ENCODE assay signal across 21 cellular contexts in the genomic region with DNA sequence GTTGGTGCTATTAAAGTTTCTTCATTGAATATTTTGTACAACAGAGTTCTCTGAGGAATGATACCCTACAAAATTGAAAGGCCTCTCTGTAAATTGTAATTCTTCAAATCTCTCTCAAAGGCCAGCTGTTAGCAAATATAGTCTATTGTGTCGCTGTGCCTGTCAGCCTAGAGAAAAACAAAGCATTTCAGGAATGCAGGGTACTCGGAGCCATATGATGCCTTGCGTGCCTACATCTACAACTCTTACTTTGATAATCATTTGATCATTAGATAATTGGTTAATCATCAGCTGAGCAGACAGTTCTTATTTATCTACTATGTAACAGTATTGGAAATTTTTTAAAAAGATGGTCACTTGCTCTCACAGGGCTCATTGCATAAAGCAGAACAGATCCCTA.
"Had no signal": no experiment of that assay in that cellular context is flagged by ENCODE, and none has a peak within 500 bp of the region (broad histone marks: within the 10 kb centered on the region; RNA-seq: fewer than 3 reads in every experiment).

No MANE protein-coding gene starts in this region.

- H3K4me3 ChIP-seq: body of pancreas, esophagus muscularis mucosa, hepatocyte, lower lobe of right lung, mucosa of descending colon, SK-N-MC, tibial nerve had no signal

- H3K4me1 ChIP-seq: body of pancreas, parathyroid adenoma had no signal

- H3K4me2 ChIP-seq: hepatocyte had no signal

- ATAC-seq: activated CD8-positive, alpha-beta memory T cell treated with anti-CD3 and anti-CD28 coated beads, Interleukin-2, amount 10 ng/mL, durations not matched to agents 7 days and 5 days; body of pancreas; left colon; lower lobe of right lung; mucosa of descending colon; naive thymus-derived CD4-positive, alpha-beta T cell had no signal

- H3K27ac ChIP-seq: body of pancreas, esophagus muscularis mucosa, hepatocyte, lower lobe of right lung, parathyroid adenoma, SK-N-MC, tibial nerve had no signal

- DNase-seq: activated B cell treated with CpG ODN at 0.5 μM for 24 hours; activated CD4-positive, alpha-beta memory T cell treated with anti-CD3 and anti-CD28 coated beads, Interleukin-2, amount 10 ng/mL, durations not matched to agents 7 days and 5 days; activated CD4-positive, alpha-beta T cell treated with anti-CD3 and anti-CD28 coated beads for 4 hours; activated CD8-positive, alpha-beta memory T cell treated with anti-CD3 and anti-CD28 coated beads, Interleukin-2, amount 10 ng/mL, durations not matched to agents 7 days and 5 days; activated naive CD4-positive, alpha-beta T cell treated with Interleukin-2 at 50 U/mL for 16 hours; activated naive CD8-positive, alpha-beta T cell treated with anti-CD3 and anti-CD28 coated beads, Interleukin-2, amount 10 ng/mL, durations not matched to agents 7 days and 5 days; activated T-cell treated with anti-CD3 and anti-CD28 coated beads, Interleukin-2, amount 50 U/mL, for 1 hour; body of pancreas; left colon; lower lobe of right lung; mucosa of descending colon; naive thymus-derived CD4-positive, alpha-beta T cell; stimulated activated CD4-positive, alpha-beta T cell treated with anti-CD3 and anti-CD28 coated beads, Interleukin-12 subunit alpha, Interleukin-12 subunit beta, amount 100 ng/mL, for 4 hours; stimulated activated CD4-positive, alpha-beta T cell treated with anti-CD3 and anti-CD28 coated beads, Interleukin-1b, Interleukin-23, amount 100 ng/mL, for 48 hours; stimulated activated CD8-positive, alpha-beta memory T cell treated with anti-CD3 and anti-CD28 coated beads, Interleukin-4, amount 100 ng/mL, for 48 hours; stimulated activated naive CD4-positive, alpha-beta T cell treated with Interleukin-2 at 50 U/mL for 16 hours had no signal

- H2AFZ ChIP-seq: hepatocyte, parathyroid adenoma had no signal

- H3K9ac ChIP-seq: parathyroid adenoma had no signal

- H3K9me3 ChIP-seq: body of pancreas, esophagus muscularis mucosa, lower lobe of right lung, mucosa of descending colon, tibial nerve had no signal

- H3K79me2 ChIP-seq: parathyroid adenoma had no signal

- H3K27me3 ChIP-seq: body of pancreas, esophagus muscularis mucosa, hepatocyte, tibial nerve had no signal
